In the genomic region with DNA sequence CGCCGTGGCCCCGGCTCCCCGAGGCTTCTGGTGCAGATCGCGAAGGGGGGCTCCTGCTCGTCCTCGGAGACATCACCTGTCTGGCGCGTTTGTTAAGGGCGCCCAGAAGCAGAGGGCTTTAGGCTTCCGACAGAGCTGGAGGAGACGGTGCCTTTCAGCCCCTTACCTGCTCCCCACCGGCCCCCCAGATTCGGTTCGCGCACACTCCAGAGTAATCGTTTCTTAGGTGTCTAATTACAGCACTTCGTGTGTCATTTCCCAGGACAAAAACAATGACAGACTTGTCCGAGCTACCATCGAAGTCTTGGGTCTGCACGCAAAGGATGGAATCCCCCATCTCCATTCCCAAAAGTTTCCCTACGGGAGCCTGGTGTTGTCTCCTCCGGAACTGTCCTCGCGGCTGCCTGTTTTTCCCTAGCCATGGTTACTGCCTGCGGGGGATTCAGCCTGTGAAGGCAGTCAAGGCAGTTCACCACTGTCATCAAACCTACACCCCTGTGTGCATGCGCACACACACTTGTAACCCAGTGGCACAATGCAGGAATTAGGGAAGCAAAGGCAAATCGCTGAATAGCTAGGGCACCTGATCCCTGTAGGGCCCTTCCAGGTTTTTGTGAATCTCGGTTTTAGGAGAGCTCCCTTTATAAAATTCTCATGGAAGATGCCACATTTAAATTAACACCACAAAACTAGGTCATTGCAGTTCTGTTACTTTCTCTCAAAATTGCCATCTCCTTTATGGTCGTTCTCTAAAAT, we compare ENCODE assay signal across 1 cellular context.
A peak's percentile ranks its signal among the peaks of the same experiment; 100 is the strongest.
TF ChIP-seq lines count a peak whose summit lies in the region.

No MANE protein-coding gene starts in this region.

TF ChIP-seq in K562, 482 proteins besides CTCF, POLR2A, EP300 and RAD21 (continued from another document):
- TF ChIP-seq MGA (IDR thresholded peaks at IDR 0.05) (peak; percentile 50), HLTF (IDR thresholded peaks at IDR 0.05) (no peak), CXXC5 (CRISPR knock-in tag; IDR thresholded peaks at IDR 0.05) (peak; percentile 43), LEF1 (IDR thresholded peaks at IDR 0.05) (no peak), HNRNPK (IDR thresholded peaks at IDR 0.05; ENCODE audit: low read depth, low read length, poor library complexity, severe bottlenecking) (no peak), STAG1 (CRISPR knock-in tag; IDR thresholded peaks at IDR 0.05; ENCODE audit: borderline replicate concordance) (no peak), MAFG (tag; conservative IDR thresholded peaks at IDR 0.05) (no peak), HDAC6 (IDR thresholded peaks at IDR 0.05; ENCODE audit: low read depth, low read length) (no peak), ATF1 (CRISPR knock-in tag; IDR thresholded peaks at IDR 0.05) (no peak), ATF1 (tag; IDR thresholded peaks at IDR 0.05) (peak; percentile 50), MECOM (CRISPR knock-in tag; IDR thresholded peaks at IDR 0.05) (peak; percentile 5; the same call in 1 of the 2 replicates), PYGO2 (tag; IDR thresholded peaks at IDR 0.05) (no peak), KLF6 (CRISPR knock-in tag; IDR thresholded peaks at IDR 0.05; ENCODE audit: borderline replicate concordance) (no peak), CEBPG (CRISPR knock-in tag; IDR thresholded peaks at IDR 0.05) (no peak), CEBPG (tag; conservative IDR thresholded peaks at IDR 0.05 in 1 of 2, IDR thresholded peaks at IDR 0.05 in 1 of 2) (no peak), CREB1 (IDR thresholded peaks at IDR 0.05) (no peak), CREB1 (CRISPR knock-in tag; IDR thresholded peaks at IDR 0.05) (0 out of 2 replicates have a peak, but pooled peaks have one; percentile 6), EGR1 (conservative IDR thresholded peaks at IDR 0.05) (no peak), STAT5B (CRISPR knock-in tag; IDR thresholded peaks at IDR 0.05) (no peak), TEAD1 (CRISPR knock-in tag; IDR thresholded peaks at IDR 0.05) (0 out of 4 replicates have a peak, but pooled peaks of 1 of the 2 experiments have one; percentile 27), RBM25 (IDR thresholded peaks at IDR 0.05; ENCODE audit: low read depth, low read length, severe bottlenecking) (no peak), BDP1 (IDR thresholded peaks at IDR 0.05; ENCODE audit: insufficient read depth, insufficient read length) (no peak), ARHGAP35 (IDR thresholded peaks at IDR 0.05; ENCODE audit: partially characterized antibody) (no peak), SMAD3 (CRISPR knock-in tag; conservative IDR thresholded peaks at IDR 0.05) (peak; percentile 69; the same call in 1 of the 2 replicates), CBX1 (IDR thresholded peaks at IDR 0.05; ENCODE audit: low read depth) (0 out of 2 replicates have a peak, but pooled peaks have one; percentile 1), SMARCA4 (IDR thresholded peaks at IDR 0.05) (0 out of 2 replicates have a peak, but pooled peaks have one; percentile 30)
- TF ChIP-seq, protein P1, sequence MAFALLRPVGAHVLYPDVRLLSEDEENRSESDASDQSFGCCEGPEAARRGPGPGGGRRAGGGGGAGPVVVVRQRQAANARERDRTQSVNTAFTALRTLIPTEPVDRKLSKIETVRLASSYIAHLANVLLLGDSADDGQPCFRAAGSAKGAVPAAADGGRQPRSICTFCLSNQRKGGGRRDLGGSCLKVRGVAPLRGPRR (CRISPR knock-in tag; IDR thresholded peaks at IDR 0.05): no peak
- TF ChIP-seq, protein P2, sequence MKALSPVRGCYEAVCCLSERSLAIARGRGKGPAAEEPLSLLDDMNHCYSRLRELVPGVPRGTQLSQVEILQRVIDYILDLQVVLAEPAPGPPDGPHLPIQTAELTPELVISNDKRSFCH (CRISPR knock-in tag; IDR thresholded peaks at IDR 0.05): no peak
- TF ChIP-seq, protein P2 (tag; IDR thresholded peaks at IDR 0.05): peak; percentile 40; the same call in 1 of the 2 replicates
- TF ChIP-seq, protein P3, sequence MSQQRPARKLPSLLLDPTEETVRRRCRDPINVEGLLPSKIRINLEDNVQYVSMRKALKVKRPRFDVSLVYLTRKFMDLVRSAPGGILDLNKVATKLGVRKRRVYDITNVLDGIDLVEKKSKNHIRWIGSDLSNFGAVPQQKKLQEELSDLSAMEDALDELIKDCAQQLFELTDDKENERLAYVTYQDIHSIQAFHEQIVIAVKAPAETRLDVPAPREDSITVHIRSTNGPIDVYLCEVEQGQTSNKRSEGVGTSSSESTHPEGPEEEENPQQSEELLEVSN (IDR thresholded peaks at IDR 0.05; ENCODE audit: borderline replicate concordance in 1 of 2, extremely low read depth in 1 of 2, insufficient read depth in 1 of 2, insufficient read length in 1 of 2, low read depth in 1 of 2, low read length in 1 of 2, poor library complexity in 1 of 2, severe bottlenecking in 1 of 2): peak in 1 of 2 experiments; percentile 75
- TF ChIP-seq, protein P4, sequence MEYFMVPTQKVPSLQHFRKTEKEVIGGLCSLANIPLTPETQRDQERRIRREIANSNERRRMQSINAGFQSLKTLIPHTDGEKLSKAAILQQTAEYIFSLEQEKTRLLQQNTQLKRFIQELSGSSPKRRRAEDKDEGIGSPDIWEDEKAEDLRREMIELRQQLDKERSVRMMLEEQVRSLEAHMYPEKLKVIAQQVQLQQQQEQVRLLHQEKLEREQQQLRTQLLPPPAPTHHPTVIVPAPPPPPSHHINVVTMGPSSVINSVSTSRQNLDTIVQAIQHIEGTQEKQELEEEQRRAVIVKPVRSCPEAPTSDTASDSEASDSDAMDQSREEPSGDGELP (CRISPR knock-in tag; IDR thresholded peaks at IDR 0.05; ENCODE audit: borderline replicate concordance): no peak
- TF ChIP-seq, protein P5, sequence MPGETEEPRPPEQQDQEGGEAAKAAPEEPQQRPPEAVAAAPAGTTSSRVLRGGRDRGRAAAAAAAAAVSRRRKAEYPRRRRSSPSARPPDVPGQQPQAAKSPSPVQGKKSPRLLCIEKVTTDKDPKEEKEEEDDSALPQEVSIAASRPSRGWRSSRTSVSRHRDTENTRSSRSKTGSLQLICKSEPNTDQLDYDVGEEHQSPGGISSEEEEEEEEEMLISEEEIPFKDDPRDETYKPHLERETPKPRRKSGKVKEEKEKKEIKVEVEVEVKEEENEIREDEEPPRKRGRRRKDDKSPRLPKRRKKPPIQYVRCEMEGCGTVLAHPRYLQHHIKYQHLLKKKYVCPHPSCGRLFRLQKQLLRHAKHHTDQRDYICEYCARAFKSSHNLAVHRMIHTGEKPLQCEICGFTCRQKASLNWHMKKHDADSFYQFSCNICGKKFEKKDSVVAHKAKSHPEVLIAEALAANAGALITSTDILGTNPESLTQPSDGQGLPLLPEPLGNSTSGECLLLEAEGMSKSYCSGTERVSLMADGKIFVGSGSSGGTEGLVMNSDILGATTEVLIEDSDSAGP (CRISPR knock-in tag; IDR thresholded peaks at IDR 0.05): no peak
